ENCODE assay signal across 21 cellular contexts in the genomic region with DNA sequence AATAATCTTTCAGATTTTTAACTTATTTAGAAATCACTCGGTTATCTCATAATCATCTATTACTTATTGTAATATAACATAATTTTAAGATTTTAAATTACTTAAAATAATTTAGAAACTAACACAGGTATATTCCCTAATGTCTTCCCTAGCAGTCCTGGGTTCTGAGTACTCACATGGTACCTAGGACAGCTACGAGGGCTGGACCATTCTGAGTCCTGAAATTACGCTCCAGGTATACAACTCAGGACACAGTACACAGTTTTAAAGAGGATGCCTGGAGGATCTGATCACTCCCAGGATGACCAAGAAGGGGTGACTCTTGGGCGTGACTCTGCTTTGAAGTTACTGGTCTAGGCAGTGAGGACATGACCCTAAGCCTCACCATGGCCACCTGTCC. TPM values are rescaled to one million over a fixed set of nuclear protein-coding genes. Genes with fewer than 3 reads are reported as not detected.
DNase-seq lines count a peak whose midpoint lies in the region; ATAC-seq, FAIRE-seq and TF ChIP-seq lines count a peak whose summit lies in the region.
"Had no signal": no experiment of that assay in that cellular context is flagged by ENCODE, and none has a peak within 500 bp of the region (broad histone marks: within the 10 kb centered on the region; RNA-seq: fewer than 3 reads in every experiment).

No MANE protein-coding gene starts in this region.

- H3K79me2 ChIP-seq in HCT116 (ENCODE audit: insufficient read depth, low read length) = no peaks in the 10 kb centered on the region

- no peaks in the 10 kb centered on the region for H4K20me1 ChIP-seq in HCT116 (ENCODE audit: insufficient read depth)
- H4K20me1 ChIP-seq: BLaER1 had no signal

- no peak for TF ChIP-seq CTCF in HCT116 (IDR thresholded peaks at IDR 0.05 in 2 of 3, conservative IDR thresholded peaks at IDR 0.05 in 1 of 3; ENCODE audit: borderline replicate concordance in 1 of 3, insufficient read depth in 1 of 3, low read depth in 2 of 3, low read length in 2 of 3)
- no peak for TF ChIP-seq CTCF in kidney (IDR thresholded peaks at IDR 0.05; ENCODE audit: borderline replicate concordance, extremely low read depth, insufficient read depth)

- no peak overlapping the region for H3K9ac ChIP-seq in HCT116 (ENCODE audit: low read length)
- no peak overlapping the region for H3K9ac ChIP-seq in kidney (ENCODE audit: low read length in 2 of 2)
- H3K9ac ChIP-seq: BLaER1 had no signal

- H3K4me1 ChIP-seq in HCT116 (ENCODE audit: control insufficient read depth in 1 of 2, insufficient read depth in 2 of 2, low read length in 2 of 2) (peaks cover 0 to 20% of the 10 kb centered on the region in 2 experiments; a peak in 2 of 4 replicates), kidney (ENCODE audit: control insufficient read depth in 1 of 2, insufficient read depth in 1 of 2, low read depth in 1 of 2, low read length in 2 of 2) (no peaks in the 10 kb centered on the region)
- H3K4me1 ChIP-seq: BLaER1 had no signal

- intact Hi-C loops in HCT116 (cut with micrococcal nuclease) (no loop called here), kidney (cut with DNase I) (no loop called here)

- no TSS peak for BruUV-seq in HCT116 (replicated peaks; lab: Mats Ljungman, UMichigan)

- POLR2A ChIA-PET in HCT116 (lab: Charles Lee) = no interaction called here

- H3K4me3 ChIP-seq in HCT116 (replicated peaks in 1 of 2; ENCODE audit: low read depth in 1 of 2, low read length in 2 of 2) (no peak overlapping the region), kidney (ENCODE audit: low read length in 2 of 2) (no peak overlapping the region)
- H3K4me3 ChIP-seq: BLaER1, HAP-1 had no signal

- H3K27me3 ChIP-seq in HCT116 (ENCODE audit: insufficient read depth, low read length) = no peaks in the 10 kb centered on the region
- H3K27me3 ChIP-seq: BLaER1 had no signal

- H3K36me3 ChIP-seq in HCT116 (ENCODE audit: control insufficient read depth in 1 of 2, insufficient read depth in 2 of 2, low read length in 2 of 2) (no peaks in the 10 kb centered on the region), kidney (ENCODE audit: control insufficient read depth in 1 of 2, insufficient read depth in 2 of 2, low read length in 2 of 2) (no peaks in the 10 kb centered on the region)
- H3K36me3 ChIP-seq: BLaER1, HAP-1 had no signal

- H3K9me2 ChIP-seq in HCT116 (ENCODE audit: insufficient read depth) = no peaks in the 10 kb centered on the region

- H2AFZ ChIP-seq in HCT116 (ENCODE audit: low read depth, low read length, poor library complexity, severe bottlenecking) = no peak overlapping the region

- DNase-seq in HCT116 (ENCODE audit: low read depth, low spot score) = no peak
- DNase-seq in kidney = no peak
- DNase-seq in amniotic stem cell (lab: John Stamatoyannopoulos, UW) = no peak
- DNase-seq in DMS114 treated with DMSO at 0.1 percent for 48 hours (lab: John Stamatoyannopoulos, UW; ENCODE audit: unreplicated experiment) = no peak
- DNase-seq in C1 segment of cervical spinal cord (lab: John Stamatoyannopoulos, UW) = no peak
- DNase-seq: 8988T; CD4-positive, alpha-beta T cell; CD8-positive, alpha-beta memory T cell; DMS 273 treated with DMSO at 0.1 percent for 48 hours; DMS53; DMS79 treated with DMSO at 0.1 percent for 48 hours; GF-D8; GOT3 had no signal

- no peak overlapping the region for H3K4me2 ChIP-seq in HCT116 (ENCODE audit: low read length)
- H3K4me2 ChIP-seq: BLaER1 had no signal

- no peak for ATAC-seq in HCT116

- H3K9me3 ChIP-seq in HCT116 (ENCODE audit: control insufficient read depth in 1 of 2, insufficient read depth in 1 of 2, low read depth in 1 of 2, low read length in 2 of 2) = no peaks in the 10 kb centered on the region
- H3K9me3 ChIP-seq in kidney (ENCODE audit: control insufficient read depth in 1 of 2, low read length in 2 of 2) = no peaks in the 10 kb centered on the region
- H3K9me3 ChIP-seq: BLaER1, HAP-1 had no signal

- RAD21 ChIA-PET in HCT116 (lab: Charles Lee; ENCODE audit: low non-redundant PET in 1 of 2, low total read pairs in 2 of 2, uncharacterized antibody in 2 of 2, unreplicated experiment in 2 of 2) = no interaction called here

- TF ChIP-seq RAD21 in HCT116 (IDR thresholded peaks at IDR 0.05; ENCODE audit: low read depth) = no peak

- FAIRE-seq in A204.1 (lab: Jason Lieb, UNC) (peak; percentile 65), TTC549 (lab: Jason Lieb, UNC) (peak; percentile 42), kidney (lab: Jason Lieb, UNC) (peak; percentile 33)
- FAIRE-seq: D721Med, GM12891, GM18507, H54 had no signal

- no peak overlapping the region for H3K27ac ChIP-seq in HCT116 (ENCODE audit: low read depth, low read length)
- no peak overlapping the region for H3K27ac ChIP-seq in kidney (ENCODE audit: low read depth in 2 of 2, low read length in 2 of 2)
- H3K27ac ChIP-seq: BLaER1 had no signal

- no peak for TF ChIP-seq POLR2A in HCT116 (IDR thresholded peaks at IDR 0.05; ENCODE audit: borderline replicate concordance, extremely low read depth, insufficient read depth, insufficient read length)

- CTCF ChIA-PET in HCT116 (lab: Charles Lee) = no interaction called here

TF ChIP-seq in HCT116, 20 proteins besides CTCF, POLR2A, EP300 and RAD21:
- TF ChIP-seq, protein P1, sequence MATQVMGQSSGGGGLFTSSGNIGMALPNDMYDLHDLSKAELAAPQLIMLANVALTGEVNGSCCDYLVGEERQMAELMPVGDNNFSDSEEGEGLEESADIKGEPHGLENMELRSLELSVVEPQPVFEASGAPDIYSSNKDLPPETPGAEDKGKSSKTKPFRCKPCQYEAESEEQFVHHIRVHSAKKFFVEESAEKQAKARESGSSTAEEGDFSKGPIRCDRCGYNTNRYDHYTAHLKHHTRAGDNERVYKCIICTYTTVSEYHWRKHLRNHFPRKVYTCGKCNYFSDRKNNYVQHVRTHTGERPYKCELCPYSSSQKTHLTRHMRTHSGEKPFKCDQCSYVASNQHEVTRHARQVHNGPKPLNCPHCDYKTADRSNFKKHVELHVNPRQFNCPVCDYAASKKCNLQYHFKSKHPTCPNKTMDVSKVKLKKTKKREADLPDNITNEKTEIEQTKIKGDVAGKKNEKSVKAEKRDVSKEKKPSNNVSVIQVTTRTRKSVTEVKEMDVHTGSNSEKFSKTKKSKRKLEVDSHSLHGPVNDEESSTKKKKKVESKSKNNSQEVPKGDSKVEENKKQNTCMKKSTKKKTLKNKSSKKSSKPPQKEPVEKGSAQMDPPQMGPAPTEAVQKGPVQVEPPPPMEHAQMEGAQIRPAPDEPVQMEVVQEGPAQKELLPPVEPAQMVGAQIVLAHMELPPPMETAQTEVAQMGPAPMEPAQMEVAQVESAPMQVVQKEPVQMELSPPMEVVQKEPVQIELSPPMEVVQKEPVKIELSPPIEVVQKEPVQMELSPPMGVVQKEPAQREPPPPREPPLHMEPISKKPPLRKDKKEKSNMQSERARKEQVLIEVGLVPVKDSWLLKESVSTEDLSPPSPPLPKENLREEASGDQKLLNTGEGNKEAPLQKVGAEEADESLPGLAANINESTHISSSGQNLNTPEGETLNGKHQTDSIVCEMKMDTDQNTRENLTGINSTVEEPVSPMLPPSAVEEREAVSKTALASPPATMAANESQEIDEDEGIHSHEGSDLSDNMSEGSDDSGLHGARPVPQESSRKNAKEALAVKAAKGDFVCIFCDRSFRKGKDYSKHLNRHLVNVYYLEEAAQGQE (IDR thresholded peaks at IDR 0.05; ENCODE audit: low read depth) = peak; percentile 23; the same call in 1 of the 2 replicates
- TF ChIP-seq FOSL1 (IDR thresholded peaks at IDR 0.05; ENCODE audit: low read depth) = no peak

RNA-seq across cellular contexts. Expression of a gene that starts 9.1 kb away (rescaled TPM):
- 9.2 TPM for total RNA-seq in HCT116 (2021; ENCODE audit: unreplicated experiment)
- polyA plus RNA-seq in HCT116 (2012) = 3.2 and 4.2 TPM in 2 replicates
- 52.8 TPM for total RNA-seq in kidney
- polyA plus RNA-seq in kidney (ENCODE audit: insufficient read depth, low read depth, low replicate concordance) = 12.0 TPM
- polyA plus RNA-seq: CD8-positive, alpha-beta memory T cell had no signal
